In the genomic region with DNA sequence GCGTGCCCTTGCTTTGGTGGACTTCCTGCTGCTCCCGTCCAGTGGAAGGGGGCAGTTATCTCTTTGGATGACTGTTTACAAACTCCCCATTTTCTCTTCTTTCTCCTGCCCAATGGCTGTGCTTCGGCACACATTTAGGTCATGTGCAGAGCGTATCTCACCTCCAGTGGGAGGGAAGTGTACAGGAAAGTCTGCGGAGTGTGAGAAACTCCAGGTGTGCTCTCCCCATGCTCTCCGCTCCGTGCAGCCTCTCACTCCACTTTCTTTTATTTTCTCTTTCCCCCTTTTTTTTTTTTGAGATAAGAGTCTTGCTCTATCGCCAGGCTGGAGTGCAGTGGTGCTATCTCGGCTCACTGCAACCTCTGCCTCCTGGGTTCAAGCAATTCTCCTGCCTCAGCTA, we compare ENCODE assay signal across 2 cellular contexts.
TF ChIP-seq lines count a peak whose summit lies in the region.

No MANE protein-coding gene starts in this region.

TF ChIP-seq in HEK293, 187 proteins besides CTCF, POLR2A, EP300 and RAD21:
- TF ChIP-seq PRDM1 (tag by site-specific recombination; IDR thresholded peaks at IDR 0.05) (peak; percentile 70), ZNF529 (tag by site-specific recombination; IDR thresholded peaks at IDR 0.05; ENCODE audit: insufficient replicate concordance) (no peak)

TF ChIP-seq in H1, 55 proteins besides CTCF, POLR2A, EP300 and RAD21:
- no peak for TF ChIP-seq NANOG (IDR thresholded peaks at IDR 0.05; ENCODE audit: insufficient read depth, low read depth, low read length, poor library complexity, severe bottlenecking)
- TF ChIP-seq RXRA (IDR thresholded peaks at IDR 0.05; ENCODE audit: insufficient read depth, low read depth, low read length): no peak
- no peak for TF ChIP-seq TBP (IDR thresholded peaks at IDR 0.05; ENCODE audit: low read depth, low read length)
- TF ChIP-seq KDM1A (IDR thresholded peaks at IDR 0.05; ENCODE audit: borderline replicate concordance, low read length): no peak
- TF ChIP-seq SUZ12 (IDR thresholded peaks at IDR 0.05; ENCODE audit: low read length): no peak
- TF ChIP-seq TAF1 (IDR thresholded peaks at IDR 0.05; ENCODE audit: low read depth, low read length): no peak
- TF ChIP-seq CHD2 (IDR thresholded peaks at IDR 0.05; ENCODE audit: low read length): no peak
- no peak for TF ChIP-seq ZNF274 (IDR thresholded peaks at IDR 0.05; ENCODE audit: borderline replicate concordance, extremely low read depth, low read length)
- no peak for TF ChIP-seq SIN3A (conservative IDR thresholded peaks at IDR 0.05 in 1 of 2, IDR thresholded peaks at IDR 0.05 in 1 of 2; ENCODE audit: low read depth in 1 of 2, low read length in 2 of 2)
- TF ChIP-seq SP2 (IDR thresholded peaks at IDR 0.05; ENCODE audit: low read length): no peak
- no peak for TF ChIP-seq CTBP2 (IDR thresholded peaks at IDR 0.05; ENCODE audit: borderline replicate concordance, insufficient read depth, insufficient read length, low read length)
- no peak for TF ChIP-seq POU5F1 (IDR thresholded peaks at IDR 0.05; ENCODE audit: low read depth, low read length)
- TF ChIP-seq POLR2AphosphoS5 (IDR thresholded peaks at IDR 0.05; ENCODE audit: low read depth, low read length): no peak
- TF ChIP-seq, protein P1, sequence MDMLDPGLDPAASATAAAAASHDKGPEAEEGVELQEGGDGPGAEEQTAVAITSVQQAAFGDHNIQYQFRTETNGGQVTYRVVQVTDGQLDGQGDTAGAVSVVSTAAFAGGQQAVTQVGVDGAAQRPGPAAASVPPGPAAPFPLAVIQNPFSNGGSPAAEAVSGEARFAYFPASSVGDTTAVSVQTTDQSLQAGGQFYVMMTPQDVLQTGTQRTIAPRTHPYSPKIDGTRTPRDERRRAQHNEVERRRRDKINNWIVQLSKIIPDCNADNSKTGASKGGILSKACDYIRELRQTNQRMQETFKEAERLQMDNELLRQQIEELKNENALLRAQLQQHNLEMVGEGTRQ (IDR thresholded peaks at IDR 0.05; ENCODE audit: low read length): no peak
- TF ChIP-seq CBX5 (IDR thresholded peaks at IDR 0.05; ENCODE audit: low read depth, low read length): no peak
- TF ChIP-seq CBX8 (IDR thresholded peaks at IDR 0.05; ENCODE audit: borderline replicate concordance, low read depth, low read length): no peak
